9 cellular contexts compared by ENCODE assay signal in the genomic region with DNA sequence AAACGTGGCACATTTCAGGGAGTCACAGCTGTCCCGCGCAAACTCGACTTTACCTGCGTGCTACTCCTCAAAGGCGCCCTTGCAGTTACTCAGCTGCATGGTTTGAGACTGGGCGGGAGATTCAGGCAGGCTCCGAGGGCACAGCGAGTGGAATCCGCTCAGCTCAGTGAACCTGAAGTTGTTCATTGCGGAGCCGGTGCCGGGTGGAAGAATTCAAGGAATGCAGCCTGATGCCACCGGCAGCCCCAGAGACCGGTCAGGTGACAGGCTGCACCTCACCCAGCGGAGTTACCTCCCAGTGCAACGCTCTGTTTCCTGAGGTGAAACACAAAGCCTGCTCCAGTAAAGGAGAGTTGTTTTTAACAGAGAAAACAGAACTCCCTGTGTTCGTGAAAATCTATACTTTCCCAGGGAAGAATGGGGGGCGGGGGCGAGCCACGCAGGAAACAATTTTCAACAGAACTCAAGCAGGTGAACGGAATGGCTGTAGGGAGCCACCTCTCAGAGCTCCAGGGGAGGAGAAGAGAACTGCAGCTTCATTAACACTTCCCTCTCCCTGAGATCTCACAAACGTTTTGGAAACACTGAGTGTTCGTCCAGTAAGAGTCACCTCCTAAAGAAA. TPM values are rescaled to one million over a fixed set of nuclear protein-coding genes. Genes with fewer than 3 reads are reported as not detected.
DNase-seq lines count a peak whose midpoint lies in the region; ATAC-seq and TF ChIP-seq lines count a peak whose summit lies in the region.
"Had no signal": no experiment of that assay in that cellular context is flagged by ENCODE, and none has a peak within 500 bp of the region (broad histone marks: within the 10 kb centered on the region; RNA-seq: fewer than 3 reads in every experiment).

No MANE protein-coding gene starts in this region.

- no peaks in the 10 kb centered on the region for H3K4me1 Mint-ChIP-seq in activated T-cell treated with anti-CD3 and anti-CD28 coated beads, Interleukin-2, amount 50 U/mL, for 4 hours (ENCODE audit: low read depth)
- peaks cover 9% of the 10 kb centered on the region for H3K4me1 Mint-ChIP-seq in dendritic cell treated with granulocyte-macrophage colony-stimulating factor and Interleukin-4, amounts not matched to agents 40 ng/mL and 50 ng/mL, for 4 days (ENCODE audit: low read depth)

- WGBS in lower leg skin, 2 donors = 6 to 7% methylated on average over 24 of the region's 24 CpGs
- 4% methylated on average over 24 of the region's 24 CpGs for WGBS in urinary bladder

- no peaks in the 10 kb centered on the region for H3K9me3 Mint-ChIP-seq in activated T-cell treated with anti-CD3 and anti-CD28 coated beads, Interleukin-2, amount 50 U/mL, for 4 hours
- H3K9me3 Mint-ChIP-seq in dendritic cell treated with granulocyte-macrophage colony-stimulating factor and Interleukin-4, amounts not matched to agents 40 ng/mL and 50 ng/mL, for 4 days = no peaks in the 10 kb centered on the region

- TF ChIP-seq CTCF in lower leg skin (IDR thresholded peaks at IDR 0.05) = no peak

- intact Hi-C loops in dendritic cell treated with granulocyte-macrophage colony-stimulating factor and Interleukin-4, amounts not matched to agents 40 ng/mL and 50 ng/mL, for 4 days (cut with micrococcal nuclease) = loop anchor here (10.0 kb wide), 1 partner anchor 145 kb away; no protein-coding TSS in a partner anchor
- intact Hi-C loops in lower leg skin (cut with DNase I; ENCODE audit: low total_unique reads) = no loop called here

- no peak for TF ChIP-seq POLR2A in lower leg skin (IDR thresholded peaks at IDR 0.05)

- no peak overlapping the region for H3K4me3 Mint-ChIP-seq in activated T-cell treated with anti-CD3 and anti-CD28 coated beads, Interleukin-2, amount 50 U/mL, for 4 hours
- H3K4me3 Mint-ChIP-seq in dendritic cell treated with granulocyte-macrophage colony-stimulating factor and Interleukin-4, amounts not matched to agents 40 ng/mL and 50 ng/mL, for 4 days = peak overlapping the region; percentile 53

- peak; percentile 35 to 40 for ATAC-seq in activated T-cell treated with anti-CD3 and anti-CD28 coated beads, Interleukin-2, amount 50 U/mL, for 4 hours
- no peak for ATAC-seq in HG02938 (IDR thresholded peaks at IDR 0.05; ENCODE audit: unreplicated experiment)

- no peaks in the 10 kb centered on the region for H3K36me3 Mint-ChIP-seq in activated T-cell treated with anti-CD3 and anti-CD28 coated beads, Interleukin-2, amount 50 U/mL, for 4 hours (ENCODE audit: insufficient read depth)
- H3K36me3 Mint-ChIP-seq in dendritic cell treated with granulocyte-macrophage colony-stimulating factor and Interleukin-4, amounts not matched to agents 40 ng/mL and 50 ng/mL, for 4 days (ENCODE audit: low read depth) = no peaks in the 10 kb centered on the region

- no peak overlapping the region for H3K27ac Mint-ChIP-seq in dendritic cell treated with granulocyte-macrophage colony-stimulating factor and Interleukin-4, amounts not matched to agents 40 ng/mL and 50 ng/mL, for 4 days

- no peaks in the 10 kb centered on the region for H3K4me1 ChIP-seq in urinary bladder (ENCODE audit: insufficient read depth)

- no peak overlapping the region for H3K27ac ChIP-seq in urinary bladder (ENCODE audit: low read depth)

- no peaks in the 10 kb centered on the region for H3K36me3 ChIP-seq in urinary bladder (ENCODE audit: insufficient read depth)

- DNase-seq in activated T-cell treated with anti-CD3 and anti-CD28 coated beads, Interleukin-2, amount 50 U/mL, for 4 hours = no peak
- DNase-seq in activated T-cell treated with anti-CD3 and anti-CD28 coated beads, Interleukin-2, amount 50 U/mL, for 1 hour = no peak
- DNase-seq in lower leg skin (ENCODE audit: low spot score in 2 of 2) (peak; percentile 27 to 88), superior temporal gyrus (ENCODE audit: extremely low spot score) (no peak), GDM1 (lab: John Stamatoyannopoulos, UW) (no peak)
- DNase-seq: DND-41 had no signal

- peaks cover 16% of the 10 kb centered on the region for H3K27me3 Mint-ChIP-seq in activated T-cell treated with anti-CD3 and anti-CD28 coated beads, Interleukin-2, amount 50 U/mL, for 4 hours (ENCODE audit: low read depth)
- H3K27me3 Mint-ChIP-seq in dendritic cell treated with granulocyte-macrophage colony-stimulating factor and Interleukin-4, amounts not matched to agents 40 ng/mL and 50 ng/mL, for 4 days = peaks cover 42% of the 10 kb centered on the region

- no peak overlapping the region for H3K4me3 ChIP-seq in lower leg skin (ENCODE audit: low read depth, poor library complexity, severe bottlenecking)
- peak overlapping the region; percentile 6 for H3K4me3 ChIP-seq in urinary bladder (ENCODE audit: low read depth, low read length)

RNA-seq across cellular contexts. Expression of a gene that starts 3.8 kb away (rescaled TPM):
- under 1 TPM in 2 of 3 donors, not detected in 1; 0.21 to 0.23 TPM for total RNA-seq in activated T-cell treated with anti-CD3 and anti-CD28 coated beads, Interleukin-2, amount 50 U/mL, for 4 hours
- total RNA-seq in lower leg skin = 1 to 10 TPM in 3 of 4 donors, under 1 TPM in 1; 0.59 to 4.7 (median 2.7) TPM
- total RNA-seq in urinary bladder = 0.74 TPM
- polyA plus RNA-seq in urinary bladder = 0.37 TPM

Comparison
In these comparisons a context has a peak if more than half of its experiments do, and no peak if none do; other contexts are left out.
1. DNase-seq: peak in lower leg skin (2 of 2); none in activated T-cell treated with anti-CD3 and anti-CD28 coated beads, Interleukin-2, amount 50 U/mL, for 4 hours (single experiment), activated T-cell treated with anti-CD3 and anti-CD28 coated beads, Interleukin-2, amount 50 U/mL, for 1 hour (single experiment), superior temporal gyrus (single experiment) and GDM1 (single experiment).